17 cellular contexts compared by ENCODE assay signal in the genomic region with DNA sequence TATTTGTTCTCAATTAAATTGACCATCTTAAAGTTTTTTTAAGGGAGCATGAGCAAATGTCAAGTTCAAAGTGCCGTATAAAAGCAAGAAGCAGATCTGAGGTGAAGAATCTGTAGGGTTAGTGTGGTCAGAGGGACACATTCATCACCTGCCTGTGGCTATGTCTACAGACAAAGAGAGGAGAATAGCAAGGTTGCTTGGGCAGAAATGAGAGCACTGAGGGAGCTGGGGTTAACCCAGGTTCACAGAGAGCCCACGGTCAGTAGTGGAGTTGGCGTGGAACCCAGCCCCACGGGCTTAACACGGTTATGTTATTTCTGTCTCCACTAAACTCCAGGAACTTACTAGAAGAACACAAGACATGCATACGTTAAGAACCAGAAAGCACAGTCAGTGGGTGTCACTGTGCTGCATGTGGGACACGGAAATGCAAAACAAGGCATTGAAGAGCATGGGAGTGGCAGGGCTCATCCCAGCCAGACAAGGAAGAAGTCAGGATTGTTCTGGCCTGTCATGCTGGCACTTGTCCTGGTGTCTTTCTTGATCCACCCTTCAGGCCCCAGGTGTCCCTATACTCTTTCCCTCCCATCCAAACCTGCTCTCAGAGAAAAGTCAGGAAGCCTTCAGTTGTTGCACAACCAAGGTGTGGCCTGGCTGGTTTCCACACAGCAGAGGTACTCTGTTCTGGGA.
A peak's percentile ranks its signal among the peaks of the same experiment; 100 is the strongest.
DNase-seq lines count a peak whose midpoint lies in the region; ATAC-seq and TF ChIP-seq lines count a peak whose summit lies in the region.
"Had no signal": no experiment of that assay in that cellular context is flagged by ENCODE, and none has a peak within 500 bp of the region (broad histone marks: within the 10 kb centered on the region; RNA-seq: fewer than 3 reads in every experiment).

No MANE protein-coding gene starts in this region.

- no peak for TF ChIP-seq RAD21 in Ishikawa (IDR thresholded peaks at IDR 0.05; ENCODE audit: low read depth)

- TF ChIP-seq EP300 in Ishikawa (IDR thresholded peaks at IDR 0.05; ENCODE audit: borderline replicate concordance) = no peak

- peaks cover 3% of the 10 kb centered on the region for H3K4me1 ChIP-seq in colonic mucosa

- H3K9me3 Mint-ChIP-seq in natural killer cell treated with Interleukin-12 subunit alpha and Interleukin-12 subunit beta and Interleukin-15 and Interleukin-18, amount 100 ng/mL, for 72 hours = no peaks in the 10 kb centered on the region
- H3K9me3 Mint-ChIP-seq in stimulated activated memory B cell treated with anti-CD40 and anti-IgM and Interleukin-4, amounts not matched to agents 10 μg/mL and 1 μg/mL and 100 μg/mL, for 72 hours = no peaks in the 10 kb centered on the region
- H3K9me3 Mint-ChIP-seq: brain had no signal

- DNase-seq in colonic mucosa (peak; percentile 66), RKO (ENCODE audit: low spot score) (no peak)
- DNase-seq in natural killer cell treated with Interleukin-12 subunit alpha and Interleukin-12 subunit beta and Interleukin-15 and Interleukin-18, amount 100 ng/mL, for 72 hours (ENCODE audit: low spot score) = no peak
- DNase-seq in stimulated activated CD4-positive, alpha-beta T cell treated with anti-CD3 and anti-CD28 coated beads, Interleukin-4, amount 100 ng/mL, for 1 hour = no peak
- DNase-seq in activated CD4-positive, alpha-beta T cell treated with anti-CD3 and anti-CD28 coated beads for 1 hour = no peak
- DNase-seq: activated CD4-positive, CD25-positive, alpha-beta regulatory T cell; activated CD8-positive, alpha-beta memory T cell treated with anti-CD3 and anti-CD28 coated beads, Interleukin-2, amount 50 U/mL, for 48 hours; activated naive CD4-positive, alpha-beta T cell treated with anti-CD3 and anti-CD28 coated beads, Interleukin-2, amount 10 ng/mL, durations not matched to agents 7 days and 5 days; HFFc6; naive thymus-derived CD4-positive, alpha-beta T cell; NCI-H2081; spleen had no signal

- ATAC-seq in GM21381 (IDR thresholded peaks at IDR 0.05; ENCODE audit: unreplicated experiment) = peak; percentile 46
- peak; percentile 73 to 88 for ATAC-seq in natural killer cell treated with Interleukin-12 subunit alpha and Interleukin-12 subunit beta and Interleukin-15 and Interleukin-18, amount 100 ng/mL, for 72 hours
- ATAC-seq in stimulated activated memory B cell treated with anti-CD40 and anti-IgM and Interleukin-4, amounts not matched to agents 10 μg/mL and 1 μg/mL and 100 μg/mL, for 72 hours = no peak
- ATAC-seq: left lobe of liver; naive thymus-derived CD4-positive, alpha-beta T cell had no signal

- peak overlapping the region in 1 of 2 donors; percentile 4 for H3K9ac ChIP-seq in colonic mucosa (ENCODE audit: low read depth in 2 of 2, low read length in 2 of 2)

- H3K36me3 ChIP-seq in colonic mucosa = no peaks in the 10 kb centered on the region
- H3K36me3 ChIP-seq: spleen had no signal

- intact Hi-C loops in colonic mucosa (cut with DNase I) = no loop called here

- H3K4me3 Mint-ChIP-seq in natural killer cell treated with Interleukin-12 subunit alpha and Interleukin-12 subunit beta and Interleukin-15 and Interleukin-18, amount 100 ng/mL, for 72 hours = peak overlapping the region; percentile 72
- H3K4me3 Mint-ChIP-seq in stimulated activated memory B cell treated with anti-CD40 and anti-IgM and Interleukin-4, amounts not matched to agents 10 μg/mL and 1 μg/mL and 100 μg/mL, for 72 hours = no peak overlapping the region
- H3K4me3 Mint-ChIP-seq: activated naive CD4-positive, alpha-beta T cell treated with anti-CD3 and anti-CD28 coated beads, Interleukin-2, amount 10 ng/mL, durations not matched to agents 7 days and 5 days; brain; HFFc6 had no signal

- H3K27ac Mint-ChIP-seq in natural killer cell treated with Interleukin-12 subunit alpha and Interleukin-12 subunit beta and Interleukin-15 and Interleukin-18, amount 100 ng/mL, for 72 hours = peak overlapping the region; percentile 61 to 94
- H3K27ac Mint-ChIP-seq in stimulated activated memory B cell treated with anti-CD40 and anti-IgM and Interleukin-4, amounts not matched to agents 10 μg/mL and 1 μg/mL and 100 μg/mL, for 72 hours = no peak overlapping the region
- H3K27ac Mint-ChIP-seq: activated naive CD4-positive, alpha-beta T cell treated with anti-CD3 and anti-CD28 coated beads, Interleukin-2, amount 10 ng/mL, durations not matched to agents 7 days and 5 days; brain; HFFc6 had no signal

- TF ChIP-seq CTCF in colonic mucosa (IDR thresholded peaks at IDR 0.05) = no peak

- no peak overlapping the region for H3K4me3 ChIP-seq in colonic mucosa
- H3K4me3 ChIP-seq: spleen had no signal

- peaks cover 44% of the 10 kb centered on the region for H3K36me3 Mint-ChIP-seq in natural killer cell treated with Interleukin-12 subunit alpha and Interleukin-12 subunit beta and Interleukin-15 and Interleukin-18, amount 100 ng/mL, for 72 hours
- no peaks in the 10 kb centered on the region for H3K36me3 Mint-ChIP-seq in stimulated activated memory B cell treated with anti-CD40 and anti-IgM and Interleukin-4, amounts not matched to agents 10 μg/mL and 1 μg/mL and 100 μg/mL, for 72 hours
- H3K36me3 Mint-ChIP-seq: activated naive CD4-positive, alpha-beta T cell treated with anti-CD3 and anti-CD28 coated beads, Interleukin-2, amount 10 ng/mL, durations not matched to agents 7 days and 5 days; brain had no signal

- no peaks in the 10 kb centered on the region for H3K9me3 ChIP-seq in colonic mucosa

- H3K27me3 Mint-ChIP-seq in natural killer cell treated with Interleukin-12 subunit alpha and Interleukin-12 subunit beta and Interleukin-15 and Interleukin-18, amount 100 ng/mL, for 72 hours = no peaks in the 10 kb centered on the region
- no peaks in the 10 kb centered on the region for H3K27me3 Mint-ChIP-seq in stimulated activated memory B cell treated with anti-CD40 and anti-IgM and Interleukin-4, amounts not matched to agents 10 μg/mL and 1 μg/mL and 100 μg/mL, for 72 hours
- H3K27me3 Mint-ChIP-seq: brain had no signal

- peak overlapping the region; percentile 32 for H3K27ac ChIP-seq in colonic mucosa
- H3K27ac ChIP-seq: spleen had no signal

- peaks cover 59 to 67% of the 10 kb centered on the region in 2 donors for H3K4me1 Mint-ChIP-seq in natural killer cell treated with Interleukin-12 subunit alpha and Interleukin-12 subunit beta and Interleukin-15 and Interleukin-18, amount 100 ng/mL, for 72 hours (ENCODE audit: low read depth in 2 of 2)
- H3K4me1 Mint-ChIP-seq in stimulated activated memory B cell treated with anti-CD40 and anti-IgM and Interleukin-4, amounts not matched to agents 10 μg/mL and 1 μg/mL and 100 μg/mL, for 72 hours = peaks cover 26% of the 10 kb centered on the region
- H3K4me1 Mint-ChIP-seq: activated naive CD4-positive, alpha-beta T cell treated with anti-CD3 and anti-CD28 coated beads, Interleukin-2, amount 10 ng/mL, durations not matched to agents 7 days and 5 days had no signal

- H3K27me3 ChIP-seq in colonic mucosa = no peaks in the 10 kb centered on the region
- H3K27me3 ChIP-seq: spleen had no signal

TF ChIP-seq in Ishikawa, 13 proteins besides CTCF, POLR2A, EP300 and RAD21:
- TF ChIP-seq CEBPB (IDR thresholded peaks at IDR 0.05) = peak; percentile 29; the same call in 1 of the 2 replicates
- TF ChIP-seq YY1 (IDR thresholded peaks at IDR 0.05; ENCODE audit: low read depth) = no peak
- TF ChIP-seq ZBTB7A (IDR thresholded peaks at IDR 0.05; ENCODE audit: low read depth) = no peak
- no peak for TF ChIP-seq NFIC (IDR thresholded peaks at IDR 0.05)
- TF ChIP-seq TAF1 (IDR thresholded peaks at IDR 0.05; ENCODE audit: low read depth) = no peak
- TF ChIP-seq, protein P1, sequence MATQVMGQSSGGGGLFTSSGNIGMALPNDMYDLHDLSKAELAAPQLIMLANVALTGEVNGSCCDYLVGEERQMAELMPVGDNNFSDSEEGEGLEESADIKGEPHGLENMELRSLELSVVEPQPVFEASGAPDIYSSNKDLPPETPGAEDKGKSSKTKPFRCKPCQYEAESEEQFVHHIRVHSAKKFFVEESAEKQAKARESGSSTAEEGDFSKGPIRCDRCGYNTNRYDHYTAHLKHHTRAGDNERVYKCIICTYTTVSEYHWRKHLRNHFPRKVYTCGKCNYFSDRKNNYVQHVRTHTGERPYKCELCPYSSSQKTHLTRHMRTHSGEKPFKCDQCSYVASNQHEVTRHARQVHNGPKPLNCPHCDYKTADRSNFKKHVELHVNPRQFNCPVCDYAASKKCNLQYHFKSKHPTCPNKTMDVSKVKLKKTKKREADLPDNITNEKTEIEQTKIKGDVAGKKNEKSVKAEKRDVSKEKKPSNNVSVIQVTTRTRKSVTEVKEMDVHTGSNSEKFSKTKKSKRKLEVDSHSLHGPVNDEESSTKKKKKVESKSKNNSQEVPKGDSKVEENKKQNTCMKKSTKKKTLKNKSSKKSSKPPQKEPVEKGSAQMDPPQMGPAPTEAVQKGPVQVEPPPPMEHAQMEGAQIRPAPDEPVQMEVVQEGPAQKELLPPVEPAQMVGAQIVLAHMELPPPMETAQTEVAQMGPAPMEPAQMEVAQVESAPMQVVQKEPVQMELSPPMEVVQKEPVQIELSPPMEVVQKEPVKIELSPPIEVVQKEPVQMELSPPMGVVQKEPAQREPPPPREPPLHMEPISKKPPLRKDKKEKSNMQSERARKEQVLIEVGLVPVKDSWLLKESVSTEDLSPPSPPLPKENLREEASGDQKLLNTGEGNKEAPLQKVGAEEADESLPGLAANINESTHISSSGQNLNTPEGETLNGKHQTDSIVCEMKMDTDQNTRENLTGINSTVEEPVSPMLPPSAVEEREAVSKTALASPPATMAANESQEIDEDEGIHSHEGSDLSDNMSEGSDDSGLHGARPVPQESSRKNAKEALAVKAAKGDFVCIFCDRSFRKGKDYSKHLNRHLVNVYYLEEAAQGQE (IDR thresholded peaks at IDR 0.05; ENCODE audit: low read depth) = no peak
